ENCODE assay signal across 1 cellular context in the genomic region with DNA sequence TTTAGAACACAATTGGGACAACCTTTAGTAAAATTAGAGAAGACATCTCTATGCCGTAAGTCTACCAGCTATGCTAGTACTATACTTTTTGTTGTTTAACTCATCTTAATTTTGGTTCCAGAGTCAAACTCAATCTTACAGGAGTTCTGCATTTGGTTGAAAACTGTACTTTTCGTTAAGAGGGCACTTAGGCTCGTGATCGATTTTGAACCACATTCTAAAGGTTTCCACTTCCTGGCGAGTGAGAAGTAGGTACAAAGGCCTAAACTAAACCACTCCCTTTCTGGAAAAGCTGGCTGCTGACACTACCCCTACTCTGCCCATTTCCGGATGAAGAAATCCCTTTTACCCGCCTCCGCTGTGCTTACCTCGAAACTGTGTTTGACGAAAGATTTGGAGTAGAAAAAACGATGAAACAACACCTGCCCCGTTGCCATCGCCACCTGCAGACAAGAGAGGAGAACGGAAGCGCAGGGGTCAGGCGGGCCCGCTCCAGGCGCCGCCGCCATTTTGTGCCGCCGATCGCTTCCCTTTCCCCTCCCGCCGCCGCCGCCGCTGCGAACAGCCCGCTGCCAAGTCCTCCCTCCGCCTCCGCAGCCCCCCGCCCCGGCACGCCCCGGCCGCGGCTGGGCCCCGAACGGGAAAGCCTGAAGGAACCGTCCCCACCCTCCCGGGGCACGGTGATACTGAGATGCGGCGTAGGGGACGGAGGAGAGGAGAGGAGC.
TF ChIP-seq lines count a peak whose summit lies in the region.

No MANE protein-coding gene starts in this region.

TF ChIP-seq in HepG2, 621 proteins besides CTCF, POLR2A, EP300 and RAD21 (continued from another document and continues in another):
- TF ChIP-seq ZNF530 (CRISPR knock-in tag; IDR thresholded peaks at IDR 0.05; ENCODE audit: low read depth) (no peak), RBAK (CRISPR knock-in tag; IDR thresholded peaks at IDR 0.05) (no peak), HNRNPK (IDR thresholded peaks at IDR 0.05; ENCODE audit: low read depth, low read length, poor library complexity, severe bottlenecking) (peak; percentile 17), ZNF367 (CRISPR knock-in tag; IDR thresholded peaks at IDR 0.05; ENCODE audit: borderline replicate concordance) (no peak), ZNF543 (CRISPR knock-in tag; IDR thresholded peaks at IDR 0.05) (no peak), ASH2L (IDR thresholded peaks at IDR 0.05; ENCODE audit: insufficient read length, low read depth, low read length) (peak; percentile 75), CAMTA2 (CRISPR knock-in tag; IDR thresholded peaks at IDR 0.05; ENCODE audit: borderline replicate concordance) (no peak), ZNF761 (CRISPR knock-in tag; conservative IDR thresholded peaks at IDR 0.05) (no peak), RFX3 (CRISPR knock-in tag; IDR thresholded peaks at IDR 0.05) (no peak), PHF5A (CRISPR knock-in tag; IDR thresholded peaks at IDR 0.05; ENCODE audit: low read depth, unreplicated experiment) (no peak), HNF4A (CRISPR knock-in tag; IDR thresholded peaks at IDR 0.05) (peak; percentile 63; the same call in 1 of the 2 replicates), ZNF550 (CRISPR knock-in tag; IDR thresholded peaks at IDR 0.05; ENCODE audit: borderline replicate concordance) (no peak), ZNF713 (CRISPR knock-in tag; IDR thresholded peaks at IDR 0.05) (0 out of 2 replicates have a peak, but pooled peaks have one; percentile 6), TRIM24 (CRISPR knock-in tag; IDR thresholded peaks at IDR 0.05) (no peak), SIN3B (IDR thresholded peaks at IDR 0.05; ENCODE audit: low read length) (no peak), MAFG (CRISPR knock-in tag; IDR thresholded peaks at IDR 0.05) (no peak), KDM4B (CRISPR knock-in tag; IDR thresholded peaks at IDR 0.05) (no peak), GPN1 (CRISPR knock-in tag; IDR thresholded peaks at IDR 0.05; ENCODE audit: borderline replicate concordance) (no peak), RARA (CRISPR knock-in tag; IDR thresholded peaks at IDR 0.05) (no peak), ZSCAN21 (CRISPR knock-in tag; IDR thresholded peaks at IDR 0.05; ENCODE audit: borderline replicate concordance) (no peak; the same call in 1 of the 2 replicates), CHD2 (IDR thresholded peaks at IDR 0.05; ENCODE audit: low read depth, low read length) (no peak), ZNF7 (CRISPR knock-in tag; IDR thresholded peaks at IDR 0.05) (no peak), YY1 (IDR thresholded peaks at IDR 0.05; ENCODE audit: insufficient read depth, insufficient replicate concordance, low read depth, low read length) (peak; percentile 94), GATAD2A (CRISPR knock-in tag; IDR thresholded peaks at IDR 0.05) (no peak), NFIB (CRISPR knock-in tag; IDR thresholded peaks at IDR 0.05; ENCODE audit: borderline replicate concordance) (no peak), ZNF883 (CRISPR knock-in tag; IDR thresholded peaks at IDR 0.05; ENCODE audit: not compliant biosample characterization) (no peak), NKX3-1 (CRISPR knock-in tag; IDR thresholded peaks at IDR 0.05) (no peak; the same call in 1 of the 2 replicates), U2AF2 (IDR thresholded peaks at IDR 0.05; ENCODE audit: low read depth, low read length) (no peak), CCDC6 (CRISPR knock-in tag; IDR thresholded peaks at IDR 0.05) (no peak), ZSCAN30 (CRISPR knock-in tag; IDR thresholded peaks at IDR 0.05) (no peak), ZNF780A (CRISPR knock-in tag; IDR thresholded peaks at IDR 0.05) (no peak)
- TF ChIP-seq, protein P1, sequence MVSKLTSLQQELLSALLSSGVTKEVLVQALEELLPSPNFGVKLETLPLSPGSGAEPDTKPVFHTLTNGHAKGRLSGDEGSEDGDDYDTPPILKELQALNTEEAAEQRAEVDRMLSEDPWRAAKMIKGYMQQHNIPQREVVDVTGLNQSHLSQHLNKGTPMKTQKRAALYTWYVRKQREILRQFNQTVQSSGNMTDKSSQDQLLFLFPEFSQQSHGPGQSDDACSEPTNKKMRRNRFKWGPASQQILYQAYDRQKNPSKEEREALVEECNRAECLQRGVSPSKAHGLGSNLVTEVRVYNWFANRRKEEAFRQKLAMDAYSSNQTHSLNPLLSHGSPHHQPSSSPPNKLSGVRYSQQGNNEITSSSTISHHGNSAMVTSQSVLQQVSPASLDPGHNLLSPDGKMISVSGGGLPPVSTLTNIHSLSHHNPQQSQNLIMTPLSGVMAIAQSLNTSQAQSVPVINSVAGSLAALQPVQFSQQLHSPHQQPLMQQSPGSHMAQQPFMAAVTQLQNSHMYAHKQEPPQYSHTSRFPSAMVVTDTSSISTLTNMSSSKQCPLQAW (CRISPR knock-in tag; IDR thresholded peaks at IDR 0.05) = no peak
- TF ChIP-seq, protein P2, sequence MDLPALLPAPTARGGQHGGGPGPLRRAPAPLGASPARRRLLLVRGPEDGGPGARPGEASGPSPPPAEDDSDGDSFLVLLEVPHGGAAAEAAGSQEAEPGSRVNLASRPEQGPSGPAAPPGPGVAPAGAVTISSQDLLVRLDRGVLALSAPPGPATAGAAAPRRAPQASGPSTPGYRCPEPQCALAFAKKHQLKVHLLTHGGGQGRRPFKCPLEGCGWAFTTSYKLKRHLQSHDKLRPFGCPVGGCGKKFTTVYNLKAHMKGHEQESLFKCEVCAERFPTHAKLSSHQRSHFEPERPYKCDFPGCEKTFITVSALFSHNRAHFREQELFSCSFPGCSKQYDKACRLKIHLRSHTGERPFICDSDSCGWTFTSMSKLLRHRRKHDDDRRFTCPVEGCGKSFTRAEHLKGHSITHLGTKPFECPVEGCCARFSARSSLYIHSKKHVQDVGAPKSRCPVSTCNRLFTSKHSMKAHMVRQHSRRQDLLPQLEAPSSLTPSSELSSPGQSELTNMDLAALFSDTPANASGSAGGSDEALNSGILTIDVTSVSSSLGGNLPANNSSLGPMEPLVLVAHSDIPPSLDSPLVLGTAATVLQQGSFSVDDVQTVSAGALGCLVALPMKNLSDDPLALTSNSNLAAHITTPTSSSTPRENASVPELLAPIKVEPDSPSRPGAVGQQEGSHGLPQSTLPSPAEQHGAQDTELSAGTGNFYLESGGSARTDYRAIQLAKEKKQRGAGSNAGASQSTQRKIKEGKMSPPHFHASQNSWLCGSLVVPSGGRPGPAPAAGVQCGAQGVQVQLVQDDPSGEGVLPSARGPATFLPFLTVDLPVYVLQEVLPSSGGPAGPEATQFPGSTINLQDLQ (CRISPR knock-in tag; IDR thresholded peaks at IDR 0.05) = no peak
- TF ChIP-seq, protein P3, sequence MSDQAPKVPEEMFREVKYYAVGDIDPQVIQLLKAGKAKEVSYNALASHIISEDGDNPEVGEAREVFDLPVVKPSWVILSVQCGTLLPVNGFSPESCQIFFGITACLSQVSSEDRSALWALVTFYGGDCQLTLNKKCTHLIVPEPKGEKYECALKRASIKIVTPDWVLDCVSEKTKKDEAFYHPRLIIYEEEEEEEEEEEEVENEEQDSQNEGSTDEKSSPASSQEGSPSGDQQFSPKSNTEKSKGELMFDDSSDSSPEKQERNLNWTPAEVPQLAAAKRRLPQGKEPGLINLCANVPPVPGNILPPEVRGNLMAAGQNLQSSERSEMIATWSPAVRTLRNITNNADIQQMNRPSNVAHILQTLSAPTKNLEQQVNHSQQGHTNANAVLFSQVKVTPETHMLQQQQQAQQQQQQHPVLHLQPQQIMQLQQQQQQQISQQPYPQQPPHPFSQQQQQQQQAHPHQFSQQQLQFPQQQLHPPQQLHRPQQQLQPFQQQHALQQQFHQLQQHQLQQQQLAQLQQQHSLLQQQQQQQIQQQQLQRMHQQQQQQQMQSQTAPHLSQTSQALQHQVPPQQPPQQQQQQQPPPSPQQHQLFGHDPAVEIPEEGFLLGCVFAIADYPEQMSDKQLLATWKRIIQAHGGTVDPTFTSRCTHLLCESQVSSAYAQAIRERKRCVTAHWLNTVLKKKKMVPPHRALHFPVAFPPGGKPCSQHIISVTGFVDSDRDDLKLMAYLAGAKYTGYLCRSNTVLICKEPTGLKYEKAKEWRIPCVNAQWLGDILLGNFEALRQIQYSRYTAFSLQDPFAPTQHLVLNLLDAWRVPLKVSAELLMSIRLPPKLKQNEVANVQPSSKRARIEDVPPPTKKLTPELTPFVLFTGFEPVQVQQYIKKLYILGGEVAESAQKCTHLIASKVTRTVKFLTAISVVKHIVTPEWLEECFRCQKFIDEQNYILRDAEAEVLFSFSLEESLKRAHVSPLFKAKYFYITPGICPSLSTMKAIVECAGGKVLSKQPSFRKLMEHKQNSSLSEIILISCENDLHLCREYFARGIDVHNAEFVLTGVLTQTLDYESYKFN (CRISPR knock-in tag; conservative IDR thresholded peaks at IDR 0.05) = 0 out of 2 replicates have a peak, but pooled peaks have one; percentile 10
- TF ChIP-seq, protein P4, sequence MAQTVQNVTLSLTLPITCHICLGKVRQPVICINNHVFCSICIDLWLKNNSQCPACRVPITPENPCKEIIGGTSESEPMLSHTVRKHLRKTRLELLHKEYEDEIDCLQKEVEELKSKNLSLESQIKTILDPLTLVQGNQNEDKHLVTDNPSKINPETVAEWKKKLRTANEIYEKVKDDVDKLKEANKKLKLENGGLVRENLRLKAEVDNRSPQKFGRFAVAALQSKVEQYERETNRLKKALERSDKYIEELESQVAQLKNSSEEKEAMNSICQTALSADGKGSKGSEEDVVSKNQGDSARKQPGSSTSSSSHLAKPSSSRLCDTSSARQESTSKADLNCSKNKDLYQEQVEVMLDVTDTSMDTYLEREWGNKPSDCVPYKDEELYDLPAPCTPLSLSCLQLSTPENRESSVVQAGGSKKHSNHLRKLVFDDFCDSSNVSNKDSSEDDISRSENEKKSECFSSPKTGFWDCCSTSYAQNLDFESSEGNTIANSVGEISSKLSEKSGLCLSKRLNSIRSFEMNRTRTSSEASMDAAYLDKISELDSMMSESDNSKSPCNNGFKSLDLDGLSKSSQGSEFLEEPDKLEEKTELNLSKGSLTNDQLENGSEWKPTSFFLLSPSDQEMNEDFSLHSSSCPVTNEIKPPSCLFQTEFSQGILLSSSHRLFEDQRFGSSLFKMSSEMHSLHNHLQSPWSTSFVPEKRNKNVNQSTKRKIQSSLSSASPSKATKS (CRISPR knock-in tag; IDR thresholded peaks at IDR 0.05) = no peak
- TF ChIP-seq, protein P5, sequence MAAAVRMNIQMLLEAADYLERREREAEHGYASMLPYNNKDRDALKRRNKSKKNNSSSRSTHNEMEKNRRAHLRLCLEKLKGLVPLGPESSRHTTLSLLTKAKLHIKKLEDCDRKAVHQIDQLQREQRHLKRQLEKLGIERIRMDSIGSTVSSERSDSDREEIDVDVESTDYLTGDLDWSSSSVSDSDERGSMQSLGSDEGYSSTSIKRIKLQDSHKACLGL (CRISPR knock-in tag; IDR thresholded peaks at IDR 0.05) = no peak
- TF ChIP-seq, protein P6, sequence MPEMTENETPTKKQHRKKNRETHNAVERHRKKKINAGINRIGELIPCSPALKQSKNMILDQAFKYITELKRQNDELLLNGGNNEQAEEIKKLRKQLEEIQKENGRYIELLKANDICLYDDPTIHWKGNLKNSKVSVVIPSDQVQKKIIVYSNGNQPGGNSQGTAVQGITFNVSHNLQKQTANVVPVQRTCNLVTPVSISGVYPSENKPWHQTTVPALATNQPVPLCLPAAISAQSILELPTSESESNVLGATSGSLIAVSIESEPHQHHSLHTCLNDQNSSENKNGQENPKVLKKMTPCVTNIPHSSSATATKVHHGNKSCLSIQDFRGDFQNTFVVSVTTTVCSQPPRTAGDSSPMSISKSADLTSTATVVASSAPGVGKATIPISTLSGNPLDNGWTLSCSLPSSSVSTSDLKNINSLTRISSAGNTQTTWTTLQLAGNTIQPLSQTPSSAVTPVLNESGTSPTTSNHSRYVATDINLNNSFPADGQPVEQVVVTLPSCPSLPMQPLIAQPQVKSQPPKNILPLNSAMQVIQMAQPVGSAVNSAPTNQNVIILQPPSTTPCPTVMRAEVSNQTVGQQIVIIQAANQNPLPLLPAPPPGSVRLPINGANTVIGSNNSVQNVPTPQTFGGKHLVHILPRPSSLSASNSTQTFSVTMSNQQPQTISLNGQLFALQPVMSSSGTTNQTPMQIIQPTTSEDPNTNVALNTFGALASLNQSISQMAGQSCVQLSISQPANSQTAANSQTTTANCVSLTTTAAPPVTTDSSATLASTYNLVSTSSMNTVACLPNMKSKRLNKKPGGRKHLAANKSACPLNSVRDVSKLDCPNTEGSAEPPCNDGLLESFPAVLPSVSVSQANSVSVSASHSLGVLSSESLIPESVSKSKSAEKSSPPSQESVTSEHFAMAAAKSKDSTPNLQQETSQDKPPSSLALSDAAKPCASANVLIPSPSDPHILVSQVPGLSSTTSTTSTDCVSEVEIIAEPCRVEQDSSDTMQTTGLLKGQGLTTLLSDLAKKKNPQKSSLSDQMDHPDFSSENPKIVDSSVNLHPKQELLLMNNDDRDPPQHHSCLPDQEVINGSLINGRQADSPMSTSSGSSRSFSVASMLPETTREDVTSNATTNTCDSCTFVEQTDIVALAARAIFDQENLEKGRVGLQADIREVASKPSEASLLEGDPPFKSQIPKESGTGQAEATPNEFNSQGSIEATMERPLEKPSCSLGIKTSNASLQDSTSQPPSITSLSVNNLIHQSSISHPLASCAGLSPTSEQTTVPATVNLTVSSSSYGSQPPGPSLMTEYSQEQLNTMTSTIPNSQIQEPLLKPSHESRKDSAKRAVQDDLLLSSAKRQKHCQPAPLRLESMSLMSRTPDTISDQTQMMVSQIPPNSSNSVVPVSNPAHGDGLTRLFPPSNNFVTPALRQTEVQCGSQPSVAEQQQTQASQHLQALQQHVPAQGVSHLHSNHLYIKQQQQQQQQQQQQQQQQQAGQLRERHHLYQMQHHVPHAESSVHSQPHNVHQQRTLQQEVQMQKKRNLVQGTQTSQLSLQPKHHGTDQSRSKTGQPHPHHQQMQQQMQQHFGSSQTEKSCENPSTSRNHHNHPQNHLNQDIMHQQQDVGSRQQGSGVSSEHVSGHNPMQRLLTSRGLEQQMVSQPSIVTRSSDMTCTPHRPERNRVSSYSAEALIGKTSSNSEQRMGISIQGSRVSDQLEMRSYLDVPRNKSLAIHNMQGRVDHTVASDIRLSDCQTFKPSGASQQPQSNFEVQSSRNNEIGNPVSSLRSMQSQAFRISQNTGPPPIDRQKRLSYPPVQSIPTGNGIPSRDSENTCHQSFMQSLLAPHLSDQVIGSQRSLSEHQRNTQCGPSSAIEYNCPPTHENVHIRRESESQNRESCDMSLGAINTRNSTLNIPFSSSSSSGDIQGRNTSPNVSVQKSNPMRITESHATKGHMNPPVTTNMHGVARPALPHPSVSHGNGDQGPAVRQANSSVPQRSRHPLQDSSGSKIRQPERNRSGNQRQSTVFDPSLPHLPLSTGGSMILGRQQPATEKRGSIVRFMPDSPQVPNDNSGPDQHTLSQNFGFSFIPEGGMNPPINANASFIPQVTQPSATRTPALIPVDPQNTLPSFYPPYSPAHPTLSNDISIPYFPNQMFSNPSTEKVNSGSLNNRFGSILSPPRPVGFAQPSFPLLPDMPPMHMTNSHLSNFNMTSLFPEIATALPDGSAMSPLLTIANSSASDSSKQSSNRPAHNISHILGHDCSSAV (CRISPR knock-in tag; IDR thresholded peaks at IDR 0.05; ENCODE audit: borderline replicate concordance) = no peak
- TF ChIP-seq, protein P7, sequence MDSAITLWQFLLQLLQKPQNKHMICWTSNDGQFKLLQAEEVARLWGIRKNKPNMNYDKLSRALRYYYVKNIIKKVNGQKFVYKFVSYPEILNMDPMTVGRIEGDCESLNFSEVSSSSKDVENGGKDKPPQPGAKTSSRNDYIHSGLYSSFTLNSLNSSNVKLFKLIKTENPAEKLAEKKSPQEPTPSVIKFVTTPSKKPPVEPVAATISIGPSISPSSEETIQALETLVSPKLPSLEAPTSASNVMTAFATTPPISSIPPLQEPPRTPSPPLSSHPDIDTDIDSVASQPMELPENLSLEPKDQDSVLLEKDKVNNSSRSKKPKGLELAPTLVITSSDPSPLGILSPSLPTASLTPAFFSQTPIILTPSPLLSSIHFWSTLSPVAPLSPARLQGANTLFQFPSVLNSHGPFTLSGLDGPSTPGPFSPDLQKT (CRISPR knock-in tag; IDR thresholded peaks at IDR 0.05; ENCODE audit: borderline replicate concordance) = no peak
- TF ChIP-seq, protein P8, sequence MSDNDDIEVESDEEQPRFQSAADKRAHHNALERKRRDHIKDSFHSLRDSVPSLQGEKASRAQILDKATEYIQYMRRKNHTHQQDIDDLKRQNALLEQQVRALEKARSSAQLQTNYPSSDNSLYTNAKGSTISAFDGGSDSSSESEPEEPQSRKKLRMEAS (IDR thresholded peaks at IDR 0.05) = peak; percentile 32; the same call in 1 of the 2 replicates
